In the genomic region with DNA sequence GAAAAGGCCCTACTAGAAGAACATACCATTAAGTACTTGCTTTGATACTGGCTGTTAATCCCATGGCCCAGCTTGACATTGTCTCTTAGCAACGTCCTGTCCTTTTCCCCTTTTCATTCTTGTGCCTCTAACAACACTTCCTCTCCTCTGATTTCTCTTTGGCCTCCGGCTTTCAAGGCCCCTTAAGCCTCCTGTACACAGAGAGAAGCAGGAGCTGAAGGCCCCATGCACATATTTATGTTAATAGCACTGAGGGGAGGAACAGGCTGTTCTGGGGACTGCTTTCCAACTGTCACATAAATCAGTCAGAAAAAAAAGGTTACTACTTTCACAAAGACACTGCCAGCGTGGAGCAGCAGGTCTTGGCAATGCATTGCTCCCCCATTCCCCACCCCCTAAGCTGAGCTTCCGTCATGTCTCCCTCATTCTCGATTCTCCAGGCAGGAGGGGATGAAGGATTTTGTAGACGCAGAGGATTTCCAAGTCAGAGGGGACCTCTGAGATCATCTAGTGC, we compare ENCODE assay signal across 1 cellular context.
TF ChIP-seq lines count a peak whose summit lies in the region.

No MANE protein-coding gene starts in this region.

TF ChIP-seq in SK-N-SH, 30 proteins besides CTCF, POLR2A, EP300 and RAD21:
- TF ChIP-seq, protein P1, sequence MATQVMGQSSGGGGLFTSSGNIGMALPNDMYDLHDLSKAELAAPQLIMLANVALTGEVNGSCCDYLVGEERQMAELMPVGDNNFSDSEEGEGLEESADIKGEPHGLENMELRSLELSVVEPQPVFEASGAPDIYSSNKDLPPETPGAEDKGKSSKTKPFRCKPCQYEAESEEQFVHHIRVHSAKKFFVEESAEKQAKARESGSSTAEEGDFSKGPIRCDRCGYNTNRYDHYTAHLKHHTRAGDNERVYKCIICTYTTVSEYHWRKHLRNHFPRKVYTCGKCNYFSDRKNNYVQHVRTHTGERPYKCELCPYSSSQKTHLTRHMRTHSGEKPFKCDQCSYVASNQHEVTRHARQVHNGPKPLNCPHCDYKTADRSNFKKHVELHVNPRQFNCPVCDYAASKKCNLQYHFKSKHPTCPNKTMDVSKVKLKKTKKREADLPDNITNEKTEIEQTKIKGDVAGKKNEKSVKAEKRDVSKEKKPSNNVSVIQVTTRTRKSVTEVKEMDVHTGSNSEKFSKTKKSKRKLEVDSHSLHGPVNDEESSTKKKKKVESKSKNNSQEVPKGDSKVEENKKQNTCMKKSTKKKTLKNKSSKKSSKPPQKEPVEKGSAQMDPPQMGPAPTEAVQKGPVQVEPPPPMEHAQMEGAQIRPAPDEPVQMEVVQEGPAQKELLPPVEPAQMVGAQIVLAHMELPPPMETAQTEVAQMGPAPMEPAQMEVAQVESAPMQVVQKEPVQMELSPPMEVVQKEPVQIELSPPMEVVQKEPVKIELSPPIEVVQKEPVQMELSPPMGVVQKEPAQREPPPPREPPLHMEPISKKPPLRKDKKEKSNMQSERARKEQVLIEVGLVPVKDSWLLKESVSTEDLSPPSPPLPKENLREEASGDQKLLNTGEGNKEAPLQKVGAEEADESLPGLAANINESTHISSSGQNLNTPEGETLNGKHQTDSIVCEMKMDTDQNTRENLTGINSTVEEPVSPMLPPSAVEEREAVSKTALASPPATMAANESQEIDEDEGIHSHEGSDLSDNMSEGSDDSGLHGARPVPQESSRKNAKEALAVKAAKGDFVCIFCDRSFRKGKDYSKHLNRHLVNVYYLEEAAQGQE (IDR thresholded peaks at IDR 0.05; ENCODE audit: low read depth, low read length) = no peak
- TF ChIP-seq NFIC (IDR thresholded peaks at IDR 0.05; ENCODE audit: borderline replicate concordance) (no peak), TAF1 (IDR thresholded peaks at IDR 0.05; ENCODE audit: borderline replicate concordance, low read depth, low read length) (no peak), EZH2phosphoT487 (IDR thresholded peaks at IDR 0.05; ENCODE audit: borderline replicate concordance, low read depth) (no peak), RFX5 (IDR thresholded peaks at IDR 0.05; ENCODE audit: low read length) (no peak), RXRA (IDR thresholded peaks at IDR 0.05; ENCODE audit: borderline replicate concordance, low read depth) (no peak), NRF1 (IDR thresholded peaks at IDR 0.05; ENCODE audit: low read depth, low read length) (no peak), TCF12 (IDR thresholded peaks at IDR 0.05) (no peak), ELF1 (IDR thresholded peaks at IDR 0.05) (no peak), SIN3A (IDR thresholded peaks at IDR 0.05; ENCODE audit: borderline replicate concordance, low read depth, low read length) (no peak), GATA2 (CRISPR knock-in tag; IDR thresholded peaks at IDR 0.05) (no peak), YY1 (IDR thresholded peaks at IDR 0.05; ENCODE audit: low read depth) (no peak)
- TF ChIP-seq, protein P2, sequence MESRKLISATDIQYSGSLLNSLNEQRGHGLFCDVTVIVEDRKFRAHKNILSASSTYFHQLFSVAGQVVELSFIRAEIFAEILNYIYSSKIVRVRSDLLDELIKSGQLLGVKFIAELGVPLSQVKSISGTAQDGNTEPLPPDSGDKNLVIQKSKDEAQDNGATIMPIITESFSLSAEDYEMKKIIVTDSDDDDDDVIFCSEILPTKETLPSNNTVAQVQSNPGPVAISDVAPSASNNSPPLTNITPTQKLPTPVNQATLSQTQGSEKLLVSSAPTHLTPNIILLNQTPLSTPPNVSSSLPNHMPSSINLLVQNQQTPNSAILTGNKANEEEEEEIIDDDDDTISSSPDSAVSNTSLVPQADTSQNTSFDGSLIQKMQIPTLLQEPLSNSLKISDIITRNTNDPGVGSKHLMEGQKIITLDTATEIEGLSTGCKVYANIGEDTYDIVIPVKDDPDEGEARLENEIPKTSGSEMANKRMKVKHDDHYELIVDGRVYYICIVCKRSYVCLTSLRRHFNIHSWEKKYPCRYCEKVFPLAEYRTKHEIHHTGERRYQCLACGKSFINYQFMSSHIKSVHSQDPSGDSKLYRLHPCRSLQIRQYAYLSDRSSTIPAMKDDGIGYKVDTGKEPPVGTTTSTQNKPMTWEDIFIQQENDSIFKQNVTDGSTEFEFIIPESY (IDR thresholded peaks at IDR 0.05; ENCODE audit: borderline replicate concordance, low read depth) = no peak
- TF ChIP-seq, protein P3, sequence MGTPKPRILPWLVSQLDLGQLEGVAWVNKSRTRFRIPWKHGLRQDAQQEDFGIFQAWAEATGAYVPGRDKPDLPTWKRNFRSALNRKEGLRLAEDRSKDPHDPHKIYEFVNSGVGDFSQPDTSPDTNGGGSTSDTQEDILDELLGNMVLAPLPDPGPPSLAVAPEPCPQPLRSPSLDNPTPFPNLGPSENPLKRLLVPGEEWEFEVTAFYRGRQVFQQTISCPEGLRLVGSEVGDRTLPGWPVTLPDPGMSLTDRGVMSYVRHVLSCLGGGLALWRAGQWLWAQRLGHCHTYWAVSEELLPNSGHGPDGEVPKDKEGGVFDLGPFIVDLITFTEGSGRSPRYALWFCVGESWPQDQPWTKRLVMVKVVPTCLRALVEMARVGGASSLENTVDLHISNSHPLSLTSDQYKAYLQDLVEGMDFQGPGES (IDR thresholded peaks at IDR 0.05; ENCODE audit: low read depth, low read length) = no peak
TF ChIP-seq in SK-N-SH: peak in this region for 0.
